ENCODE assay signal across 1 cellular context in genomic region chr19:8610041-8610927, GRCh38.
TF ChIP-seq lines count a peak whose summit lies in the region.

Gene ADAMTS10, minus strand, starts transcription at chr19:8610715. Its CDS starts 5,005 bp downstream, at chr19:8605710.

TF ChIP-seq in HEK293, 187 proteins besides CTCF, POLR2A, EP300 and RAD21 (continued from another document and continues in another):
- TF ChIP-seq TRIM28 (IDR thresholded peaks at IDR 0.05; ENCODE audit: borderline replicate concordance, low read length) (no peak), REST (tag by site-specific recombination; IDR thresholded peaks at IDR 0.05) (no peak; the same call in 1 of the 2 replicates), ZNF350 (tag by site-specific recombination; IDR thresholded peaks at IDR 0.05) (no peak), KLF16 (tag by site-specific recombination; IDR thresholded peaks at IDR 0.05) (peak; percentile 49; the same call in 1 of the 2 replicates), YY1 (tag by site-specific recombination; IDR thresholded peaks at IDR 0.05) (no peak; the same call in 1 of the 2 replicates), ZBTB44 (tag by site-specific recombination; IDR thresholded peaks at IDR 0.05) (no peak), ZIC2 (tag by site-specific recombination; IDR thresholded peaks at IDR 0.05) (peak; percentile 87), ZNF580 (tag by site-specific recombination; IDR thresholded peaks at IDR 0.05) (no peak), ZNF239 (tag by site-specific recombination; IDR thresholded peaks at IDR 0.05) (peak; percentile 23; the same call in 1 of the 2 replicates), ZNF658 (tag by site-specific recombination; IDR thresholded peaks at IDR 0.05) (peak; percentile 74; the same call in 1 of the 2 replicates), SETDB1 (IDR thresholded peaks at IDR 0.05; ENCODE audit: insufficient read length, low read length) (no peak), ZNF175 (tag by site-specific recombination; IDR thresholded peaks at IDR 0.05) (no peak), GLI4 (tag by site-specific recombination; IDR thresholded peaks at IDR 0.05) (0 out of 2 replicates have a peak, but pooled peaks have one; percentile 88), ZNF785 (tag by site-specific recombination; IDR thresholded peaks at IDR 0.05) (peak; percentile 87), ZBTB10 (tag by site-specific recombination; IDR thresholded peaks at IDR 0.05) (peak; percentile 75; the same call in 1 of the 2 replicates), ZNF544 (tag by site-specific recombination; IDR thresholded peaks at IDR 0.05) (no peak), PRDM10 (tag by site-specific recombination; IDR thresholded peaks at IDR 0.05) (no peak), EGR2 (tag by site-specific recombination; IDR thresholded peaks at IDR 0.05; ENCODE audit: low read depth) (peak; percentile 87), ZNF2 (tag by site-specific recombination; IDR thresholded peaks at IDR 0.05) (peak; percentile 96), RBAK (tag by site-specific recombination; IDR thresholded peaks at IDR 0.05) (no peak), ZNF174 (tag by site-specific recombination; IDR thresholded peaks at IDR 0.05) (no peak), ZXDB (tag by site-specific recombination; IDR thresholded peaks at IDR 0.05) (peak; percentile 47; the same call in 1 of the 2 replicates), ZBTB17 (tag by site-specific recombination; IDR thresholded peaks at IDR 0.05) (peak; percentile 25; the same call in 1 of the 2 replicates), ZBTB20 (tag by site-specific recombination; IDR thresholded peaks at IDR 0.05) (peak; percentile 25; the same call in 1 of the 2 replicates), ZNF146 (tag by site-specific recombination; IDR thresholded peaks at IDR 0.05) (peak; percentile 22; the same call in 1 of the 2 replicates), ZNF473 (tag by site-specific recombination; IDR thresholded peaks at IDR 0.05) (no peak), ZNF19 (tag by site-specific recombination; IDR thresholded peaks at IDR 0.05; ENCODE audit: low read depth) (no peak), SP2 (tag by site-specific recombination; IDR thresholded peaks at IDR 0.05) (no peak), ZNF214 (tag by site-specific recombination; IDR thresholded peaks at IDR 0.05; ENCODE audit: borderline replicate concordance) (no peak), ZNF76 (tag by site-specific recombination; IDR thresholded peaks at IDR 0.05; ENCODE audit: borderline replicate concordance, low read depth) (peak; percentile 54; the same call in 1 of the 2 replicates), OSR2 (tag by site-specific recombination; IDR thresholded peaks at IDR 0.05) (no peak), INSM2 (tag by site-specific recombination; IDR thresholded peaks at IDR 0.05) (no peak; the same call in none of the 2 replicates), ZNF623 (tag by site-specific recombination; IDR thresholded peaks at IDR 0.05) (no peak), ZNF155 (tag by site-specific recombination; IDR thresholded peaks at IDR 0.05) (no peak; the same call in 1 of the 2 replicates), GLIS1 (tag by site-specific recombination; IDR thresholded peaks at IDR 0.05) (peak; percentile 31), ZBTB26 (tag by site-specific recombination; optimal IDR thresholded peaks at IDR 0.05) (peak; percentile 84), ZNF843 (tag by site-specific recombination; IDR thresholded peaks at IDR 0.05) (no peak), AEBP2 (tag by site-specific recombination; IDR thresholded peaks at IDR 0.05; ENCODE audit: borderline replicate concordance) (no peak), ZNF548 (tag by site-specific recombination; IDR thresholded peaks at IDR 0.05) (peak; percentile 23; the same call in 1 of the 2 replicates), HOXA7 (CRISPR knock-in tag; IDR thresholded peaks at IDR 0.05; ENCODE audit: borderline replicate concordance) (no peak), ZNF704 (tag by site-specific recombination; IDR thresholded peaks at IDR 0.05) (no peak), ZNF670 (tag by site-specific recombination; IDR thresholded peaks at IDR 0.05; ENCODE audit: low read depth) (no peak), ZBTB8A (tag by site-specific recombination; IDR thresholded peaks at IDR 0.05) (peak; percentile 73), KLF7 (tag by site-specific recombination; IDR thresholded peaks at IDR 0.05; ENCODE audit: borderline replicate concordance) (no peak), ZNF292 (tag by site-specific recombination; IDR thresholded peaks at IDR 0.05; ENCODE audit: borderline replicate concordance, low read depth) (no peak), MZF1 (tag by site-specific recombination; IDR thresholded peaks at IDR 0.05; ENCODE audit: borderline replicate concordance) (no peak)
